ENCODE assay signal across 1 cellular context in genomic region chr19:8421484-8422461, GRCh38.
A peak's percentile ranks its signal among the peaks of the same experiment; 100 is the strongest.
TF ChIP-seq lines count a peak whose summit lies in the region.

No MANE protein-coding gene starts in this region.

TF ChIP-seq in HepG2, 621 proteins besides CTCF, POLR2A, EP300 and RAD21 (continued from another document and continues in another):
- TF ChIP-seq PAXIP1 (CRISPR knock-in tag; conservative IDR thresholded peaks at IDR 0.05) (peak; percentile 80), ZFP37 (CRISPR knock-in tag; IDR thresholded peaks at IDR 0.05; ENCODE audit: borderline replicate concordance) (peak; percentile 72; the same call in 1 of the 2 replicates), SOX6 (IDR thresholded peaks at IDR 0.05) (no peak), SOX6 (CRISPR knock-in tag; IDR thresholded peaks at IDR 0.05) (peak; percentile 60; the same call in 1 of the 2 replicates), ZNF282 (IDR thresholded peaks at IDR 0.05; ENCODE audit: partially characterized antibody) (no peak), NAIF1 (CRISPR knock-in tag; IDR thresholded peaks at IDR 0.05; ENCODE audit: borderline replicate concordance) (no peak), MBNL3 (CRISPR knock-in tag; conservative IDR thresholded peaks at IDR 0.05) (no peak), PITX1 (CRISPR knock-in tag; IDR thresholded peaks at IDR 0.05) (no peak), SALL2 (CRISPR knock-in tag; IDR thresholded peaks at IDR 0.05) (0 out of 2 replicates have a peak, but pooled peaks have one; percentile 47), TFAP4 (IDR thresholded peaks at IDR 0.05; ENCODE audit: borderline replicate concordance, low read depth) (0 out of 2 replicates have a peak, but pooled peaks have one; percentile 26), MIXL1 (CRISPR knock-in tag; IDR thresholded peaks at IDR 0.05) (peak; percentile 18; the same call in 1 of the 2 replicates), FOXA1 (IDR thresholded peaks at IDR 0.05) (no peak), FOXA1 (CRISPR knock-in tag; IDR thresholded peaks at IDR 0.05) (peak; percentile 72), YEATS4 (CRISPR knock-in tag; IDR thresholded peaks at IDR 0.05; ENCODE audit: borderline replicate concordance) (peak; percentile 23; the same call in 1 of the 2 replicates), ZFP41 (CRISPR knock-in tag; IDR thresholded peaks at IDR 0.05; ENCODE audit: borderline replicate concordance) (no peak), ATF7-NPFF (CRISPR knock-in tag; IDR thresholded peaks at IDR 0.05; ENCODE audit: low read depth) (no peak), UBTF (CRISPR knock-in tag; IDR thresholded peaks at IDR 0.05) (peak; percentile 63), KAT8 (CRISPR knock-in tag; IDR thresholded peaks at IDR 0.05) (0 out of 2 replicates have a peak, but pooled peaks have one; percentile 12), BCL6 (CRISPR knock-in tag; IDR thresholded peaks at IDR 0.05) (no peak), TEAD3 (CRISPR knock-in tag; optimal IDR thresholded peaks at IDR 0.05; ENCODE audit: borderline replicate concordance) (peak; percentile 5), ZNF432 (CRISPR knock-in tag; IDR thresholded peaks at IDR 0.05; ENCODE audit: borderline replicate concordance) (no peak)
- TF ChIP-seq, protein P1, sequence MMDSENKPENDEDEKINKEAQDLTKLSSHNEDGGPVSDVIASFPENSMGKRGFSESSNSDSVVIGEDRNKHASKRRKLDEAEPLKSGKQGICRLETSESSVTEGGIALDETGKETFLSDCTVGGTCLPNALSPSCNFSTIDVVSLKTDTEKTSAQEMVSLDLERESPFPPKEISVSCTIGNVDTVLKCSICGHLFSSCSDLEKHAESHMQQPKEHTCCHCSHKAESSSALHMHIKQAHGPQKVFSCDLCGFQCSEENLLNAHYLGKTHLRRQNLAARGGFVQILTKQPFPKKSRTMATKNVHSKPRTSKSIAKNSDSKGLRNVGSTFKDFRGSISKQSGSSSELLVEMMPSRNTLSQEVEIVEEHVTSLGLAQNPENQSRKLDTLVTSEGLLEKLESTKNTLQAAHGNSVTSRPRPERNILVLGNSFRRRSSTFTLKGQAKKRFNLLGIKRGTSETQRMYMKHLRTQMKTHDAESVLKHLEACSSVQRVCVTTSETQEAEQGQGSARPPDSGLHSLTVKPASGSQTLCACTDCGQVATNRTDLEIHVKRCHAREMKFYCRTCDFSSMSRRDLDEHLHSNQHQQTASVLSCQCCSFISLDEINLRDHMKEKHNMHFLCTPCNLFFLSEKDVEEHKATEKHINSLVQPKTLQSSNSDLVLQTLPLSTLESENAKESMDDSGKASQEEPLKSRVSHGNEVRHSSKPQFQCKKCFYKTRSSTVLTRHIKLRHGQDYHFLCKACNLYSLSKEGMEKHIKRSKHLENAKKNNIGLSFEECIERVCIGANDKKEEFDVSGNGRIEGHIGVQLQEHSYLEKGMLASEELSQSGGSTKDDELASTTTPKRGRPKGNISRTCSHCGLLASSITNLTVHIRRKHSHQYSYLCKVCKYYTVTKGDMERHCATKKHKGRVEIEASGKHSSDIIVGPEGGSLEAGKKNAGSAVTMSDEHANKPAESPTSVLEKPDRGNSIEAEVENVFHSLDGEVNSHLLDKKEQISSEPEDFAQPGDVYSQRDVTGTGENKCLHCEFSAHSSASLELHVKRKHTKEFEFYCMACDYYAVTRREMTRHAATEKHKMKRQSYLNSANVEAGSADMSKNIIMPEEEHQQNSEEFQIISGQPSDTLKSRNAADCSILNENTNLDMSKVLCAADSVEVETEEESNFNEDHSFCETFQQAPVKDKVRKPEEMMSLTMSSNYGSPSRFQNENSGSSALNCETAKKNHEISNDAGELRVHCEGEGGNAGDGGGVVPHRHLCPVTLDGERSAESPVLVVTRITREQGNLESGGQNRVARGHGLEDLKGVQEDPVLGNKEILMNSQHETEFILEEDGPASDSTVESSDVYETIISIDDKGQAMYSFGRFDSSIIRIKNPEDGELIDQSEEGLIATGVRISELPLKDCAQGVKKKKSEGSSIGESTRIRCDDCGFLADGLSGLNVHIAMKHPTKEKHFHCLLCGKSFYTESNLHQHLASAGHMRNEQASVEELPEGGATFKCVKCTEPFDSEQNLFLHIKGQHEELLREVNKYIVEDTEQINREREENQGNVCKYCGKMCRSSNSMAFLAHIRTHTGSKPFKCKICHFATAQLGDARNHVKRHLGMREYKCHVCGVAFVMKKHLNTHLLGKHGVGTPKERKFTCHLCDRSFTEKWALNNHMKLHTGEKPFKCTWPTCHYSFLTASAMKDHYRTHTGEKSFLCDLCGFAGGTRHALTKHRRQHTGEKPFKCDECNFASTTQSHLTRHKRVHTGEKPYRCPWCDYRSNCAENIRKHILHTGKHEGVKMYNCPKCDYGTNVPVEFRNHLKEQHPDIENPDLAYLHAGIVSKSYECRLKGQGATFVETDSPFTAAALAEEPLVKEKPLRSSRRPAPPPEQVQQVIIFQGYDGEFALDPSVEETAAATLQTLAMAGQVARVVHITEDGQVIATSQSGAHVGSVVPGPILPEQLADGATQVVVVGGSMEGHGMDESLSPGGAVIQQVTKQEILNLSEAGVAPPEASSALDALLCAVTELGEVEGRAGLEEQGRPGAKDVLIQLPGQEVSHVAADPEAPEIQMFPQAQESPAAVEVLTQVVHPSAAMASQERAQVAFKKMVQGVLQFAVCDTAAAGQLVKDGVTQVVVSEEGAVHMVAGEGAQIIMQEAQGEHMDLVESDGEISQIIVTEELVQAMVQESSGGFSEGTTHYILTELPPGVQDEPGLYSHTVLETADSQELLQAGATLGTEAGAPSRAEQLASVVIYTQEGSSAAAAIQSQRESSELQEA (CRISPR knock-in tag; IDR thresholded peaks at IDR 0.05; ENCODE audit: not compliant biosample characterization), result peak; percentile 21
- TF ChIP-seq, protein P2, sequence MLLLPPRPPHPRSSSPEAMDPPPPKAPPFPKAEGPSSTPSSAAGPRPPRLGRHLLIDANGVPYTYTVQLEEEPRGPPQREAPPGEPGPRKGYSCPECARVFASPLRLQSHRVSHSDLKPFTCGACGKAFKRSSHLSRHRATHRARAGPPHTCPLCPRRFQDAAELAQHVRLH (CRISPR knock-in tag; IDR thresholded peaks at IDR 0.05; ENCODE audit: borderline replicate concordance, low read depth), result 0 out of 2 replicates have a peak, but pooled peaks have one; percentile 29
- TF ChIP-seq, protein P3, sequence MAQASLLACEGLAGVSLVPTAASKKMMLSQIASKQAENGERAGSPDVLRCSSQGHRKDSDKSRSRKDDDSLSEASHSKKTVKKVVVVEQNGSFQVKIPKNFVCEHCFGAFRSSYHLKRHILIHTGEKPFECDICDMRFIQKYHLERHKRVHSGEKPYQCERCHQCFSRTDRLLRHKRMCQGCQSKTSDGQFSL (CRISPR knock-in tag; IDR thresholded peaks at IDR 0.05), result 0 out of 2 replicates have a peak, but pooled peaks have one; percentile 28
- TF ChIP-seq, protein P4, sequence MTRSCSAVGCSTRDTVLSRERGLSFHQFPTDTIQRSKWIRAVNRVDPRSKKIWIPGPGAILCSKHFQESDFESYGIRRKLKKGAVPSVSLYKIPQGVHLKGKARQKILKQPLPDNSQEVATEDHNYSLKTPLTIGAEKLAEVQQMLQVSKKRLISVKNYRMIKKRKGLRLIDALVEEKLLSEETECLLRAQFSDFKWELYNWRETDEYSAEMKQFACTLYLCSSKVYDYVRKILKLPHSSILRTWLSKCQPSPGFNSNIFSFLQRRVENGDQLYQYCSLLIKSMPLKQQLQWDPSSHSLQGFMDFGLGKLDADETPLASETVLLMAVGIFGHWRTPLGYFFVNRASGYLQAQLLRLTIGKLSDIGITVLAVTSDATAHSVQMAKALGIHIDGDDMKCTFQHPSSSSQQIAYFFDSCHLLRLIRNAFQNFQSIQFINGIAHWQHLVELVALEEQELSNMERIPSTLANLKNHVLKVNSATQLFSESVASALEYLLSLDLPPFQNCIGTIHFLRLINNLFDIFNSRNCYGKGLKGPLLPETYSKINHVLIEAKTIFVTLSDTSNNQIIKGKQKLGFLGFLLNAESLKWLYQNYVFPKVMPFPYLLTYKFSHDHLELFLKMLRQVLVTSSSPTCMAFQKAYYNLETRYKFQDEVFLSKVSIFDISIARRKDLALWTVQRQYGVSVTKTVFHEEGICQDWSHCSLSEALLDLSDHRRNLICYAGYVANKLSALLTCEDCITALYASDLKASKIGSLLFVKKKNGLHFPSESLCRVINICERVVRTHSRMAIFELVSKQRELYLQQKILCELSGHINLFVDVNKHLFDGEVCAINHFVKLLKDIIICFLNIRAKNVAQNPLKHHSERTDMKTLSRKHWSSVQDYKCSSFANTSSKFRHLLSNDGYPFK (CRISPR knock-in tag; IDR thresholded peaks at IDR 0.05; ENCODE audit: borderline replicate concordance), result no peak
- TF ChIP-seq, protein P5, sequence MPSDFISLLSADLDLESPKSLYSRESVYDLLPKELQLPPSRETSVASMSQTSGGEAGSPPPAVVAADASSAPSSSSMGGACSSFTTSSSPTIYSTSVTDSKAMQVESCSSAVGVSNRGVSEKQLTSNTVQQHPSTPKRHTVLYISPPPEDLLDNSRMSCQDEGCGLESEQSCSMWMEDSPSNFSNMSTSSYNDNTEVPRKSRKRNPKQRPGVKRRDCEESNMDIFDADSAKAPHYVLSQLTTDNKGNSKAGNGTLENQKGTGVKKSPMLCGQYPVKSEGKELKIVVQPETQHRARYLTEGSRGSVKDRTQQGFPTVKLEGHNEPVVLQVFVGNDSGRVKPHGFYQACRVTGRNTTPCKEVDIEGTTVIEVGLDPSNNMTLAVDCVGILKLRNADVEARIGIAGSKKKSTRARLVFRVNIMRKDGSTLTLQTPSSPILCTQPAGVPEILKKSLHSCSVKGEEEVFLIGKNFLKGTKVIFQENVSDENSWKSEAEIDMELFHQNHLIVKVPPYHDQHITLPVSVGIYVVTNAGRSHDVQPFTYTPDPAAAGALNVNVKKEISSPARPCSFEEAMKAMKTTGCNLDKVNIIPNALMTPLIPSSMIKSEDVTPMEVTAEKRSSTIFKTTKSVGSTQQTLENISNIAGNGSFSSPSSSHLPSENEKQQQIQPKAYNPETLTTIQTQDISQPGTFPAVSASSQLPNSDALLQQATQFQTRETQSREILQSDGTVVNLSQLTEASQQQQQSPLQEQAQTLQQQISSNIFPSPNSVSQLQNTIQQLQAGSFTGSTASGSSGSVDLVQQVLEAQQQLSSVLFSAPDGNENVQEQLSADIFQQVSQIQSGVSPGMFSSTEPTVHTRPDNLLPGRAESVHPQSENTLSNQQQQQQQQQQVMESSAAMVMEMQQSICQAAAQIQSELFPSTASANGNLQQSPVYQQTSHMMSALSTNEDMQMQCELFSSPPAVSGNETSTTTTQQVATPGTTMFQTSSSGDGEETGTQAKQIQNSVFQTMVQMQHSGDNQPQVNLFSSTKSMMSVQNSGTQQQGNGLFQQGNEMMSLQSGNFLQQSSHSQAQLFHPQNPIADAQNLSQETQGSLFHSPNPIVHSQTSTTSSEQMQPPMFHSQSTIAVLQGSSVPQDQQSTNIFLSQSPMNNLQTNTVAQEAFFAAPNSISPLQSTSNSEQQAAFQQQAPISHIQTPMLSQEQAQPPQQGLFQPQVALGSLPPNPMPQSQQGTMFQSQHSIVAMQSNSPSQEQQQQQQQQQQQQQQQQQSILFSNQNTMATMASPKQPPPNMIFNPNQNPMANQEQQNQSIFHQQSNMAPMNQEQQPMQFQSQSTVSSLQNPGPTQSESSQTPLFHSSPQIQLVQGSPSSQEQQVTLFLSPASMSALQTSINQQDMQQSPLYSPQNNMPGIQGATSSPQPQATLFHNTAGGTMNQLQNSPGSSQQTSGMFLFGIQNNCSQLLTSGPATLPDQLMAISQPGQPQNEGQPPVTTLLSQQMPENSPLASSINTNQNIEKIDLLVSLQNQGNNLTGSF (CRISPR knock-in tag; IDR thresholded peaks at IDR 0.05), result peak; percentile 46; the same call in 1 of the 2 replicates
